In the genomic region with DNA sequence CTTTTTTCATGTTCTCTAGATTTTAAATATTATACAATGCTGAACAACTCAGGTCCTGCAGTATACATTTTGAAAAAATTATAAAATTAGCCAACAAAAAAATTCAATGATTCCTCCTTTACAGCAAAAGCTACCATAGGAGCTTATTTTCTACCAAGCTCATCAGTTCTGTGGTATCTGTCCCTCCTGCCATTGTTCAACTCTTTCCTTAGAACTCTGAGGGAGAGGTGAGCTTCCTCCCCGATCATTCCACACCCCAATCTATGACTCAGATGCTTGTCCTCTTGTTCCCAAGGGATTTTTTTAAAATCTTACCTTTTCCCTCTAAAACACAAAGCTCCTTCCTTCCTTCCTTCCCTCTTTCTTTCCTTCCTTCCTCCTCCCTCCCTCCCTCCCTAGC, we compare ENCODE assay signal across 16 cellular contexts. TPM values are rescaled to one million over a fixed set of nuclear protein-coding genes. Genes with fewer than 3 reads are reported as not detected.
"Had no signal": no experiment of that assay in that cellular context is flagged by ENCODE, and none has a peak within 500 bp of the region (broad histone marks: within the 10 kb centered on the region; RNA-seq: fewer than 3 reads in every experiment).

No MANE protein-coding gene starts in this region.

- H3K27ac ChIP-seq: coronary artery, left ventricle myocardium inferior, SJCRH30, thyroid gland had no signal

- H3K4me3 ChIP-seq: coronary artery, left ventricle myocardium inferior, mucosa of descending colon, SJCRH30, thyroid gland had no signal

- H3K27ac Mint-ChIP-seq: stimulated activated naive B cell treated with anti-CD40 and anti-IgM and Interleukin-4, amounts not matched to agents 10 μg/mL and 1 μg/mL and 100 μg/mL, for 72 hours had no signal

- H3K4me3 Mint-ChIP-seq: central memory CD8-positive, alpha-beta T cell; stimulated activated naive B cell treated with anti-CD40 and anti-IgM and Interleukin-4, amounts not matched to agents 10 μg/mL and 1 μg/mL and 100 μg/mL, for 72 hours had no signal

- H3K4me1 ChIP-seq: SJCRH30, thyroid gland had no signal

- DNase-seq: activated CD4-positive, CD25-positive, alpha-beta regulatory T cell treated with anti-CD3 and anti-CD28 coated beads, Interleukin-2, amount 50 U/mL, for 72 hours; activated CD8-positive, alpha-beta memory T cell treated with anti-CD3 and anti-CD28 coated beads for 24 hours; activated gamma-delta T cell treated with Interleukin-2 at 50 U/mL for 16 hours; activated T-cell treated with anti-CD3 and anti-CD28 coated beads for 4 hours; effector CD4-positive, alpha-beta T cell; foreskin fibroblast; hippocampal formation; left ventricle myocardium inferior; mucosa of descending colon; naive thymus-derived CD8-positive, alpha-beta T cell; retina; SJCRH30; stimulated activated naive B cell treated with anti-CD40 and anti-IgM and Interleukin-4, amounts not matched to agents 10 μg/mL and 1 μg/mL and 100 μg/mL, for 72 hours; thyroid gland had no signal

- H3K9me3 Mint-ChIP-seq: central memory CD8-positive, alpha-beta T cell had no signal

- H3K27me3 Mint-ChIP-seq: central memory CD8-positive, alpha-beta T cell; naive thymus-derived CD8-positive, alpha-beta T cell had no signal

- ATAC-seq: mucosa of descending colon; naive thymus-derived CD8-positive, alpha-beta T cell; stimulated activated naive B cell treated with anti-CD40 and anti-IgM and Interleukin-4, amounts not matched to agents 10 μg/mL and 1 μg/mL and 100 μg/mL, for 72 hours had no signal

- H3K27me3 ChIP-seq: SJCRH30, thyroid gland had no signal

- H3K36me3 ChIP-seq: SJCRH30, thyroid gland had no signal

- H3K9me3 ChIP-seq: SJCRH30, thyroid gland had no signal

RNA-seq across cellular contexts. Expression of gene DPP4, which starts 13.5 kb away (rescaled TPM):
- total RNA-seq: SJCRH30 had no signal
